ENCODE assay signal across 19 cellular contexts in the genomic region with DNA sequence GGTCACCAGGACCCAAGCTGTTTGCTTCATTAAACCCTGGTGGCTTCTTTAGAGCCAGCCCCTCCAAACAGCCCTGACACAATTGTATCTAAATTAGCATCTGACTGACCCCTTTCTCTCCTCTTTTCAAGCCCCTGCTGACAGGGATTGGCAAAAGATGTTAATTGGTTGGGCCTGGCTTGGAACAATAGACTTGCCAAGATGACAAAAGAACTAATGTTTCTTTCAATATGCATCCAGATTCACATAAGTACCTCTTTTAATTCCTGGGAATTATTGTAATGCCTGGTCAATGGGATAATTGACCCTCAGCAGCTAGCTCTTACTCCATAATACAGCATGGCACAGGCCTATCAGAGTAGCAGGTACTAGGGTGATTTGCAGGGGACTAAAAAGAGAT.
DNase-seq lines count a peak whose midpoint lies in the region; ATAC-seq and TF ChIP-seq lines count a peak whose summit lies in the region.
"Had no signal": no experiment of that assay in that cellular context is flagged by ENCODE, and none has a peak within 500 bp of the region (broad histone marks: within the 10 kb centered on the region; RNA-seq: fewer than 3 reads in every experiment).

No MANE protein-coding gene starts in this region.

- H4K8ac ChIP-seq in H9 (replicated peaks; ENCODE audit: insufficient read length, low read depth, low read length), result no peak overlapping the region

- no peaks in the 10 kb centered on the region for H3K79me2 ChIP-seq in H9 (ENCODE audit: insufficient read depth, low read length)
- H3K79me2 ChIP-seq in osteoblast (ENCODE audit: insufficient read depth, low read length), result no peaks in the 10 kb centered on the region

- peaks cover 48 to 58% of the 10 kb centered on the region in 2 experiments for H3K4me1 Mint-ChIP-seq in H9
- no peaks in the 10 kb centered on the region for H3K4me1 Mint-ChIP-seq in T-helper 2 cell treated with Interferon-gamma antibody and Interleukin-4, amounts not matched to agents 5 μg/mL and 100 μg/mL, for 36 hours (ENCODE audit: low read depth)
- H3K4me1 Mint-ChIP-seq: stimulated activated naive B cell treated with anti-CD40 and anti-IgM and Interleukin-4, amounts not matched to agents 10 μg/mL and 1 μg/mL and 100 μg/mL, for 72 hours had no signal

- no peak overlapping the region for H3K4me3 ChIP-seq in NT2/D1 (ENCODE audit: insufficient read length, low read depth)
- H3K4me3 ChIP-seq in iPS-20b (ENCODE audit: low read length), result peak overlapping the region; percentile 44; the same call in 1 of the 2 replicates
- H3K4me3 ChIP-seq in osteoblast (ENCODE audit: insufficient read depth, low read length), result no peak overlapping the region
- H3K4me3 ChIP-seq: BLaER1 treated with 17β-estradiol and CSF1 and Interleukin-3, amounts not matched to agents 10 nM and 100 nM; testis; uterus had no signal

- H3K4me2 ChIP-seq in H9 (ENCODE audit: insufficient read depth, insufficient read length, low read length) (peak overlapping the region; percentile 27), osteoblast (ENCODE audit: insufficient read depth, low read length) (no peak overlapping the region)
- H3K4me2 ChIP-seq: BLaER1 treated with 17β-estradiol and CSF1 and Interleukin-3, amounts not matched to agents 10 nM and 100 nM; SK-N-SH had no signal

- H3K9ac ChIP-seq in H9 (ENCODE audit: extremely low read depth, insufficient read length, low read length) (no peak overlapping the region), NT2/D1 (ENCODE audit: insufficient read length, low read depth) (no peak overlapping the region), iPS-20b (ENCODE audit: low read depth, low read length) (0 out of 2 replicates have a peak overlapping the region, but pooled peaks have one; percentile 40)
- H3K9ac ChIP-seq: BLaER1 treated with 17β-estradiol and CSF1 and Interleukin-3, amounts not matched to agents 10 nM and 100 nM; SK-N-SH had no signal

- peak overlapping the region; percentile 30 to 33 for H3K4me3 Mint-ChIP-seq in H9
- no peak overlapping the region for H3K4me3 Mint-ChIP-seq in T-helper 2 cell treated with Interferon-gamma antibody and Interleukin-4, amounts not matched to agents 5 μg/mL and 100 μg/mL, for 36 hours
- H3K4me3 Mint-ChIP-seq: stimulated activated naive B cell treated with anti-CD40 and anti-IgM and Interleukin-4, amounts not matched to agents 10 μg/mL and 1 μg/mL and 100 μg/mL, for 72 hours had no signal

- H3K14ac ChIP-seq in H9 (ENCODE audit: insufficient read depth, low read length), result no peak overlapping the region

- H3K4me1 ChIP-seq in H9 (ENCODE audit: insufficient read depth, low read length) (peaks cover 28% of the 10 kb centered on the region; the same call in 1 of the 2 replicates), NT2/D1 (ENCODE audit: insufficient read depth, insufficient read length) (peaks cover 2% of the 10 kb centered on the region), iPS-20b (ENCODE audit: insufficient read depth, low read length) (peaks cover 45% of the 10 kb centered on the region), osteoblast (ENCODE audit: insufficient read depth, low read length) (no peaks in the 10 kb centered on the region)
- H3K4me1 ChIP-seq: testis, uterus had no signal

- no peak overlapping the region for H3K23ac ChIP-seq in H9 (ENCODE audit: insufficient read length, low read depth, low read length)

- peak overlapping the region; percentile 96 to 99 (median 98) for H3K27ac Mint-ChIP-seq in H9
- no peak overlapping the region for H3K27ac Mint-ChIP-seq in T-helper 2 cell treated with Interferon-gamma antibody and Interleukin-4, amounts not matched to agents 5 μg/mL and 100 μg/mL, for 36 hours
- H3K27ac Mint-ChIP-seq: stimulated activated naive B cell treated with anti-CD40 and anti-IgM and Interleukin-4, amounts not matched to agents 10 μg/mL and 1 μg/mL and 100 μg/mL, for 72 hours had no signal

- no peak overlapping the region for H2BK20ac ChIP-seq in H9 (ENCODE audit: low read depth, low read length, poor library complexity, severe bottlenecking)

- H2BK12ac ChIP-seq in H9 (ENCODE audit: insufficient read length, low read depth, low read length), result no peak overlapping the region

- H3K27ac ChIP-seq in H9 (ENCODE audit: insufficient read length, low read depth, low read length) (peak overlapping the region; percentile 80), iPS-20b (ENCODE audit: low read length) (no peak overlapping the region), osteoblast (ENCODE audit: low read depth, low read length) (no peak overlapping the region)
- H3K27ac ChIP-seq: BLaER1 treated with 17β-estradiol and CSF1 and Interleukin-3, amounts not matched to agents 10 nM and 100 nM; HL-60; testis; uterus had no signal

- no peak overlapping the region for H3T11ph ChIP-seq in H9 (ENCODE audit: low read length)

- H4K91ac ChIP-seq in H9 (ENCODE audit: insufficient read length, low read depth, low read length), result no peak overlapping the region

- no peak for TF ChIP-seq CTCF in H9 (conservative IDR thresholded peaks at IDR 0.05)
- TF ChIP-seq CTCF in osteoblast (IDR thresholded peaks at IDR 0.05; ENCODE audit: extremely low read depth, low read depth, low read length), result no peak

- no peaks in the 10 kb centered on the region for H4K20me1 ChIP-seq in H9 (ENCODE audit: control insufficient read depth, insufficient read depth, insufficient read length)
- no peaks in the 10 kb centered on the region for H4K20me1 ChIP-seq in osteoblast (ENCODE audit: insufficient read depth, low read length)
- H4K20me1 ChIP-seq: BLaER1 treated with 17β-estradiol and CSF1 and Interleukin-3, amounts not matched to agents 10 nM and 100 nM had no signal

- no peak overlapping the region for H2BK120ac ChIP-seq in H9 (ENCODE audit: low read depth, low read length, poor library complexity, severe bottlenecking)

- H3K23me2 ChIP-seq in H9 (ENCODE audit: insufficient read length, low read depth, low read length, poor library complexity, severe bottlenecking), result no peaks in the 10 kb centered on the region

- peak; percentile 72 for DNase-seq in H9
- DNase-seq in NCI-H1436 (lab: John Stamatoyannopoulos, UW), result peak; percentile 22
- peak; percentile 81 for DNase-seq in NT2/D1 (ENCODE audit: low read depth, low spot score)
- DNase-seq in T-helper 2 cell treated with Interferon-gamma antibody and Interleukin-4, amounts not matched to agents 5 μg/mL and 100 μg/mL, for 36 hours (ENCODE audit: low spot score), result no peak
- DNase-seq in mesenteric fat pad (ENCODE audit: low spot score), result no peak
- no peak for DNase-seq in osteoblast (ENCODE audit: insufficient read length, low spot score, missing footprints)
- DNase-seq: activated CD4-positive, alpha-beta T cell treated with anti-CD3 and anti-CD28 coated beads, Interleukin-2, amount 50 U/mL, for 48 hours; activated gamma-delta T cell; Calu3; IMR-90; SK-N-SH; stimulated activated CD4-positive, alpha-beta T cell treated with anti-CD3 and anti-CD28 coated beads, Interleukin-2, amount 100 ng/mL, for 48 hours; stimulated activated naive B cell treated with anti-CD40 and anti-IgM and Interleukin-4, amounts not matched to agents 10 μg/mL and 1 μg/mL and 100 μg/mL, for 72 hours; testis; uterus had no signal

- H3K27me3 ChIP-seq in H9 (ENCODE audit: insufficient read depth, low read length), result no peaks in the 10 kb centered on the region
- H3K27me3 ChIP-seq in NT2/D1 (ENCODE audit: insufficient read depth, insufficient read length), result peaks cover 90% of the 10 kb centered on the region
- peaks cover 79% of the 10 kb centered on the region for H3K27me3 ChIP-seq in iPS-20b (ENCODE audit: insufficient read depth, low read length)
- no peaks in the 10 kb centered on the region for H3K27me3 ChIP-seq in osteoblast (ENCODE audit: insufficient read depth, low read length)
- H3K27me3 ChIP-seq: BLaER1 treated with 17β-estradiol and CSF1 and Interleukin-3, amounts not matched to agents 10 nM and 100 nM; testis; uterus had no signal

- H3K9me3 ChIP-seq in H9 (ENCODE audit: control insufficient read depth, low read depth, low read length) (no peaks in the 10 kb centered on the region), NT2/D1 (ENCODE audit: insufficient read depth, low read length) (no peaks in the 10 kb centered on the region), iPS-20b (ENCODE audit: insufficient read depth, low read depth, low read length) (no peaks in the 10 kb centered on the region), osteoblast (ENCODE audit: low read depth, low read length) (no peaks in the 10 kb centered on the region)
- H3K9me3 ChIP-seq: BLaER1 treated with 17β-estradiol and CSF1 and Interleukin-3, amounts not matched to agents 10 nM and 100 nM; SK-N-SH; testis; uterus had no signal

- H2BK5ac ChIP-seq in H9 (ENCODE audit: insufficient read length, low read length), result no peak overlapping the region

- H3K56ac ChIP-seq in H9 (ENCODE audit: insufficient read length, low read depth, low read length), result no peak overlapping the region

- no peaks in the 10 kb centered on the region for H3K79me1 ChIP-seq in H9 (ENCODE audit: insufficient read depth, low read depth, low read length, poor library complexity, severe bottlenecking)

- H3K36me3 ChIP-seq in NT2/D1 (ENCODE audit: insufficient read depth, insufficient read length, low read length), result no peaks in the 10 kb centered on the region
- no peaks in the 10 kb centered on the region for H3K36me3 ChIP-seq in iPS-20b (ENCODE audit: insufficient read depth, low read depth, low read length)
- H3K36me3 ChIP-seq in osteoblast (ENCODE audit: insufficient read depth, low read length), result no peaks in the 10 kb centered on the region
- H3K36me3 ChIP-seq: BLaER1 treated with 17β-estradiol and CSF1 and Interleukin-3, amounts not matched to agents 10 nM and 100 nM; uterus had no signal

- H3K9me3 Mint-ChIP-seq in H9, result no peaks in the 10 kb centered on the region; a peak in 2 of 5 replicates
- H3K9me3 Mint-ChIP-seq in T-helper 2 cell treated with Interferon-gamma antibody and Interleukin-4, amounts not matched to agents 5 μg/mL and 100 μg/mL, for 36 hours, result no peaks in the 10 kb centered on the region
- H3K9me3 Mint-ChIP-seq: stimulated activated naive B cell treated with anti-CD40 and anti-IgM and Interleukin-4, amounts not matched to agents 10 μg/mL and 1 μg/mL and 100 μg/mL, for 72 hours had no signal

- H2BK15ac ChIP-seq in H9 (ENCODE audit: low read depth, low read length), result no peak overlapping the region

- H3K27me3 Mint-ChIP-seq in H9 (ENCODE audit: low read depth), result peaks cover 4% of the 10 kb centered on the region
- peaks cover 10% of the 10 kb centered on the region for H3K27me3 Mint-ChIP-seq in T-helper 2 cell treated with Interferon-gamma antibody and Interleukin-4, amounts not matched to agents 5 μg/mL and 100 μg/mL, for 36 hours (ENCODE audit: low read depth)

- H2AFZ ChIP-seq in H9 (ENCODE audit: low read length), result no peak overlapping the region
- H2AFZ ChIP-seq in osteoblast (ENCODE audit: low read length), result no peak overlapping the region

- no peak overlapping the region for H4K5ac ChIP-seq in H9 (ENCODE audit: insufficient read length, low read depth, low read length)

- ATAC-seq in GM18511 (IDR thresholded peaks at IDR 0.05; ENCODE audit: unreplicated experiment), result no peak
- ATAC-seq: stimulated activated naive B cell treated with anti-CD40 and anti-IgM and Interleukin-4, amounts not matched to agents 10 μg/mL and 1 μg/mL and 100 μg/mL, for 72 hours had no signal

- no peak overlapping the region for H3K4ac ChIP-seq in H9 (ENCODE audit: low read depth, low read length)

- H3K18ac ChIP-seq in H9 (ENCODE audit: insufficient read length, low read depth, low read length), result no peak overlapping the region

- peaks cover 0 to 2% (median 0%) of the 10 kb centered on the region in 3 experiments; a peak in 1 of 7 replicates for H3K36me3 Mint-ChIP-seq in H9 (ENCODE audit: insufficient read depth in 1 of 3, low read depth in 3 of 3)
- no peaks in the 10 kb centered on the region for H3K36me3 Mint-ChIP-seq in T-helper 2 cell treated with Interferon-gamma antibody and Interleukin-4, amounts not matched to agents 5 μg/mL and 100 μg/mL, for 36 hours (ENCODE audit: low read depth)
- H3K36me3 Mint-ChIP-seq: stimulated activated naive B cell treated with anti-CD40 and anti-IgM and Interleukin-4, amounts not matched to agents 10 μg/mL and 1 μg/mL and 100 μg/mL, for 72 hours had no signal

- H2AK5ac ChIP-seq in H9 (ENCODE audit: insufficient read length, low read length), result no peak overlapping the region

Comparison
In these comparisons a context has a peak if more than half of its experiments do, and no peak if none do; other contexts are left out.
1. DNase-seq: peak in H9 (single experiment), NCI-H1436 (single experiment) and NT2/D1 (single experiment); none in T-helper 2 cell treated with Interferon-gamma antibody and Interleukin-4, amounts not matched to agents 5 μg/mL and 100 μg/mL, for 36 hours (single experiment), mesenteric fat pad (single experiment) and osteoblast (single experiment).